ENCODE assay signal across 7 cellular contexts in genomic region chr5:56156585-56157190, GRCh38.
DNase-seq lines count a peak whose midpoint lies in the region; ATAC-seq, FAIRE-seq and TF ChIP-seq lines count a peak whose summit lies in the region.
"Not testable (repeated sequence)": the region's sequence is repeated elsewhere in the genome, so short reads cannot be mapped to it uniquely, and the experiment has no call there.

No MANE protein-coding gene starts in this region.

- POLR2A ChIA-PET in activated CD4-positive, alpha-beta memory T cell treated with anti-CD3 and anti-CD28 coated beads, Interleukin-2, amount 10 ng/mL, durations not matched to agents 7 days and 5 days (lab: Charles Lee); H1 (lab: Charles Lee; ENCODE audit: partially characterized antibody): not testable (repeated sequence)

- TF ChIP-seq POLR2A in H1 (IDR thresholded peaks at IDR 0.05; ENCODE audit: control extremely low read depth in 1 of 2, low read depth in 2 of 2, low read length in 2 of 2): not testable (repeated sequence)

- H3K14ac ChIP-seq in H1 (ENCODE audit: insufficient read length); neuronal stem cell (ENCODE audit: low read length): not testable (repeated sequence)

- H3K4me1 Mint-ChIP-seq in activated CD4-positive, alpha-beta memory T cell treated with anti-CD3 and anti-CD28 coated beads, Interleukin-2, amount 10 ng/mL, durations not matched to agents 7 days and 5 days: peaks cover 82% of the 10 kb centered on the region

- H3K18ac ChIP-seq in H1 (ENCODE audit: extremely low read depth, low read length); neuronal stem cell (ENCODE audit: low read length): not testable (repeated sequence)

- not testable (repeated sequence) for H3K9ac ChIP-seq in H1 (replicated peaks in 1 of 4; ENCODE audit: extremely low read depth in 1 of 4, low read depth in 3 of 4, low read length in 3 of 4); neuronal stem cell (ENCODE audit: low read depth, low read length, poor library complexity)

- H2BK5ac ChIP-seq in H1 (ENCODE audit: low read depth, low read length); neuronal stem cell (ENCODE audit: low read length): not testable (repeated sequence)

- H3K23ac ChIP-seq in H1 (ENCODE audit: insufficient read length); neuronal stem cell (ENCODE audit: low read depth, low read length, poor library complexity): not testable (repeated sequence)

- peak overlapping the region; percentile 74 for H2BK20ac ChIP-seq in H1 (ENCODE audit: low read length)

- H3K4ac ChIP-seq in H1 (replicated peaks; ENCODE audit: insufficient read length, low read depth, low read length); neuronal stem cell (ENCODE audit: low read length): not testable (repeated sequence)

- H3K23me2 ChIP-seq in H1 (ENCODE audit: low read depth, low read length): not testable (repeated sequence)

- H3K4me3 ChIP-seq in H1 (ENCODE audit: extremely low read depth in 1 of 4, insufficient read depth in 2 of 4, low read depth in 3 of 4, low read length in 4 of 4); neuronal stem cell (ENCODE audit: low read length in 2 of 2): not testable (repeated sequence)

- FAIRE-seq in H1 (lab: Jason Lieb, UNC): not testable (repeated sequence)

- not testable (repeated sequence) for H3K79me1 ChIP-seq in H1 (ENCODE audit: low read depth, low read length); neuronal stem cell (ENCODE audit: low read depth, low read length)

- not testable (repeated sequence) for H4K5ac ChIP-seq in H1 (ENCODE audit: insufficient read length, low read depth, low read length)

- H3K27ac ChIP-seq in H1 (ENCODE audit: low read depth, low read length); neuronal stem cell (replicated peaks; ENCODE audit: low read length): not testable (repeated sequence)

- H2AFZ ChIP-seq in H1 (ENCODE audit: low read length) (peak overlapping the region; percentile 35; the same call in 1 of the 2 replicates), neuronal stem cell (ENCODE audit: low read length) (peak overlapping the region; percentile 17)

- H3K56ac ChIP-seq in H1 (replicated peaks; ENCODE audit: insufficient read length, low read depth, low read length): not testable (repeated sequence)

- not testable (repeated sequence) for H2BK15ac ChIP-seq in H1 (ENCODE audit: low read length); neuronal stem cell (ENCODE audit: low read length)

- H3K36me3 ChIP-seq in H1 (ENCODE audit: control insufficient read depth in 2 of 4, insufficient read depth in 4 of 4, low read length in 3 of 4); neuronal stem cell (replicated peaks in 1 of 2; ENCODE audit: control insufficient read depth in 2 of 2, insufficient read depth in 2 of 2, low read length in 2 of 2): not testable (repeated sequence)

- H3K79me2 ChIP-seq in H1 (ENCODE audit: control insufficient read depth in 1 of 2, insufficient read depth in 2 of 2, low read length in 2 of 2): not testable (repeated sequence)

- not testable (repeated sequence) for H4K20me1 ChIP-seq in H1 (replicated peaks in 1 of 2; ENCODE audit: control insufficient read depth in 1 of 2, insufficient read depth in 2 of 2, low read length in 2 of 2)

- not testable (repeated sequence) for H3K9me3 Mint-ChIP-seq in activated CD4-positive, alpha-beta memory T cell treated with anti-CD3 and anti-CD28 coated beads, Interleukin-2, amount 10 ng/mL, durations not matched to agents 7 days and 5 days

- peak; percentile 40 for DNase-seq in NCI-H82 (lab: John Stamatoyannopoulos, UW)
- DNase-seq in activated CD4-positive, alpha-beta memory T cell treated with anti-CD3 and anti-CD28 coated beads, Interleukin-2, amount 10 ng/mL, durations not matched to agents 7 days and 5 days; H1 (ENCODE audit: low read depth in 1 of 2, low spot score in 2 of 2); neuronal stem cell (ENCODE audit: low spot score): not testable (repeated sequence)

- not testable (repeated sequence) for TF ChIP-seq RAD21 in H1 (IDR thresholded peaks at IDR 0.05 in 1 of 2, conservative IDR thresholded peaks at IDR 0.05 in 1 of 2; ENCODE audit: low read depth in 2 of 2, low read length in 2 of 2)

- TF ChIP-seq CTCF in H1 (IDR thresholded peaks at IDR 0.05; ENCODE audit: control extremely low read depth in 1 of 3, insufficient read depth in 1 of 3, low read depth in 1 of 3, low read length in 3 of 3): not testable (repeated sequence)

- H2BK12ac ChIP-seq in H1 (ENCODE audit: low read depth, low read length): 0 out of 2 replicates have a peak overlapping the region, but pooled peaks have one; percentile 84
- H2BK12ac ChIP-seq in neuronal stem cell (ENCODE audit: low read length): not testable (repeated sequence)

- H2BK120ac ChIP-seq in H1 (replicated peaks; ENCODE audit: low read depth, low read length): peak overlapping the region; percentile 45
- not testable (repeated sequence) for H2BK120ac ChIP-seq in neuronal stem cell (ENCODE audit: low read depth, low read length)

- 80% methylated on average over 6 of the region's 6 CpGs; no CpG with 5 or more reads in 1 of the 2 experiments for WGBS in H1 (ENCODE audit: extremely low coverage in 1 of 2, insufficient coverage in 1 of 2, insufficient read length in 1 of 2, insufficient replicate concordance in 2 of 2, low coverage in 1 of 2, low lambda C conversion rate in 2 of 2, missing lambda C conversion rate in 1 of 2), 2 experiments
- no CpG with 5 or more reads among the region's 6 CpGs for WGBS in neuronal stem cell (ENCODE audit: extremely low coverage in 2 of 2, insufficient read length in 2 of 2, insufficient replicate concordance in 1 of 2), 2 donors

- H3K27me3 Mint-ChIP-seq in activated CD4-positive, alpha-beta memory T cell treated with anti-CD3 and anti-CD28 coated beads, Interleukin-2, amount 10 ng/mL, durations not matched to agents 7 days and 5 days: not testable (repeated sequence)

- H3K4me3 Mint-ChIP-seq in activated CD4-positive, alpha-beta memory T cell treated with anti-CD3 and anti-CD28 coated beads, Interleukin-2, amount 10 ng/mL, durations not matched to agents 7 days and 5 days: not testable (repeated sequence)

- H3K27me3 ChIP-seq in H1 (replicated peaks in 1 of 4; ENCODE audit: control insufficient read depth in 3 of 4, extremely low read depth in 1 of 4, insufficient read depth in 3 of 4, low read length in 3 of 4); neuronal stem cell (ENCODE audit: control insufficient read depth in 3 of 3, insufficient read depth in 3 of 3, low read depth in 1 of 3, low read length in 3 of 3): not testable (repeated sequence)

- not testable (repeated sequence) for H3K36me3 Mint-ChIP-seq in activated CD4-positive, alpha-beta memory T cell treated with anti-CD3 and anti-CD28 coated beads, Interleukin-2, amount 10 ng/mL, durations not matched to agents 7 days and 5 days (ENCODE audit: low read depth)

- H3K4me2 ChIP-seq in H1 (ENCODE audit: insufficient read depth in 1 of 2, low read depth in 2 of 2, low read length in 2 of 2): 0 out of 4 replicates have a peak overlapping the region, but pooled peaks of 1 of the 2 experiments have one; percentile 4
- H3K4me2 ChIP-seq in neuronal stem cell (ENCODE audit: insufficient read depth, low read length, poor library complexity, severe bottlenecking): not testable (repeated sequence)

- CTCF ChIA-PET in activated CD4-positive, alpha-beta memory T cell treated with anti-CD3 and anti-CD28 coated beads, Interleukin-2, amount 10 ng/mL, durations not matched to agents 7 days and 5 days (lab: Charles Lee): not testable (repeated sequence)
- CTCF ChIA-PET in H1 (lab: Charles Lee; ENCODE audit: partially characterized antibody): interaction anchor here (1.3 kb wide), 1 partner anchor 221 kb away, joined by 3 read pairs; no protein-coding TSS in a partner anchor

- H4K8ac ChIP-seq in H1 (ENCODE audit: extremely low read depth, insufficient read depth, low read length); neuronal stem cell (ENCODE audit: low read depth, low read length): not testable (repeated sequence)

- ATAC-seq in GM18870 (IDR thresholded peaks at IDR 0.05; ENCODE audit: unreplicated experiment) (peak; percentile 66), GM21786 (IDR thresholded peaks at IDR 0.05; ENCODE audit: unreplicated experiment) (peak; percentile 71), HG03175 (IDR thresholded peaks at IDR 0.05; ENCODE audit: unreplicated experiment) (peak; percentile 61)

- H3K9me3 ChIP-seq in H1 (ENCODE audit: insufficient read depth in 2 of 2, low read depth in 1 of 2, low read length in 1 of 2); neuronal stem cell (replicated peaks in 1 of 2; ENCODE audit: control insufficient read depth in 2 of 2, insufficient read depth in 1 of 2, low read depth in 1 of 2, low read length in 2 of 2): not testable (repeated sequence)

- H2AK5ac ChIP-seq in H1 (ENCODE audit: low read depth, low read length); neuronal stem cell (ENCODE audit: low read depth, low read length): not testable (repeated sequence)

- peak overlapping the region; percentile 76 for H3K27ac Mint-ChIP-seq in activated CD4-positive, alpha-beta memory T cell treated with anti-CD3 and anti-CD28 coated beads, Interleukin-2, amount 10 ng/mL, durations not matched to agents 7 days and 5 days

- not testable (repeated sequence) for H3K4me1 ChIP-seq in H1 (replicated peaks in 1 of 4; ENCODE audit: control insufficient read depth in 3 of 4, insufficient read depth in 4 of 4, low read length in 3 of 4); neuronal stem cell (ENCODE audit: control insufficient read depth in 2 of 2, insufficient read depth in 1 of 2, low read depth in 1 of 2, low read length in 2 of 2)

- TF ChIP-seq EP300 in H1 (IDR thresholded peaks at IDR 0.05; ENCODE audit: borderline replicate concordance in 1 of 2, low read depth in 2 of 2, low read length in 2 of 2): not testable (repeated sequence)

- not testable (repeated sequence) for H4K91ac ChIP-seq in H1 (replicated peaks; ENCODE audit: insufficient read length, low read length); neuronal stem cell (ENCODE audit: low read depth, low read length, poor library complexity)
